ENCODE assay signal across 8 cellular contexts in genomic region chr7:149856-150636, GRCh38.
DNase-seq lines count a peak whose midpoint lies in the region; ATAC-seq lines count a peak whose summit lies in the region.

No MANE protein-coding gene starts in this region.

- peak overlapping the region; percentile 85 for H3K4me3 Mint-ChIP-seq in T-helper 1 cell treated with Interleukin-12 subunit alpha and Interleukin-12 subunit beta and Interleukin-4 antibody, amounts not matched to agents 30 μg/mL and 1 μg/mL, for 36 hours
- peak overlapping the region; percentile 78 for H3K4me3 Mint-ChIP-seq in central memory CD8-positive, alpha-beta T cell

- H3K27ac Mint-ChIP-seq in T-helper 1 cell treated with Interleukin-12 subunit alpha and Interleukin-12 subunit beta and Interleukin-4 antibody, amounts not matched to agents 30 μg/mL and 1 μg/mL, for 36 hours: peak overlapping the region; percentile 98
- H3K27ac Mint-ChIP-seq in central memory CD8-positive, alpha-beta T cell (ENCODE audit: low read depth): peak overlapping the region; percentile 90

- H3K27me3 Mint-ChIP-seq in T-helper 1 cell treated with Interleukin-12 subunit alpha and Interleukin-12 subunit beta and Interleukin-4 antibody, amounts not matched to agents 30 μg/mL and 1 μg/mL, for 36 hours (ENCODE audit: low read depth): no peaks in the 10 kb centered on the region
- no peaks in the 10 kb centered on the region for H3K27me3 Mint-ChIP-seq in central memory CD8-positive, alpha-beta T cell

- DNase-seq in ELR (ENCODE audit: low read depth) (peak; percentile 14), medulla oblongata (ENCODE audit: extremely low spot score) (peak; percentile 57)
- peak in 1 of 2 donors; percentile 36 for DNase-seq in central memory CD8-positive, alpha-beta T cell (ENCODE audit: low spot score in 2 of 2)
- DNase-seq in stimulated activated CD8-positive, alpha-beta memory T cell treated with anti-CD3 and anti-CD28 coated beads, Interleukin-4, amount 100 ng/mL, for 24 hours (ENCODE audit: low read depth): peak; percentile 11

- H3K36me3 Mint-ChIP-seq in T-helper 1 cell treated with Interleukin-12 subunit alpha and Interleukin-12 subunit beta and Interleukin-4 antibody, amounts not matched to agents 30 μg/mL and 1 μg/mL, for 36 hours (ENCODE audit: low read depth): peaks cover 2% of the 10 kb centered on the region
- H3K36me3 Mint-ChIP-seq in central memory CD8-positive, alpha-beta T cell (ENCODE audit: insufficient read depth): peaks cover 15% of the 10 kb centered on the region

- peaks cover 12% of the 10 kb centered on the region for H3K4me1 Mint-ChIP-seq in T-helper 1 cell treated with Interleukin-12 subunit alpha and Interleukin-12 subunit beta and Interleukin-4 antibody, amounts not matched to agents 30 μg/mL and 1 μg/mL, for 36 hours (ENCODE audit: low read depth)
- peaks cover 20% of the 10 kb centered on the region for H3K4me1 Mint-ChIP-seq in central memory CD8-positive, alpha-beta T cell

- ATAC-seq in HG03039 (IDR thresholded peaks at IDR 0.05; ENCODE audit: unreplicated experiment) (peak; percentile 10), GM19397 (IDR thresholded peaks at IDR 0.05; ENCODE audit: unreplicated experiment) (no peak), GM18519 (IDR thresholded peaks at IDR 0.05; ENCODE audit: low FRiP score, unreplicated experiment) (no peak)
- peak; percentile 0 for ATAC-seq in central memory CD8-positive, alpha-beta T cell (replicated peaks; ENCODE audit: extremely low read depth, poor library complexity, severe bottlenecking)

- no peaks in the 10 kb centered on the region for H3K9me3 Mint-ChIP-seq in T-helper 1 cell treated with Interleukin-12 subunit alpha and Interleukin-12 subunit beta and Interleukin-4 antibody, amounts not matched to agents 30 μg/mL and 1 μg/mL, for 36 hours
- H3K9me3 Mint-ChIP-seq in central memory CD8-positive, alpha-beta T cell: no peaks in the 10 kb centered on the region

Comparison
In these comparisons a context has a peak if more than half of its experiments do, and no peak if none do; other contexts are left out.
1. ATAC-seq: peak in HG03039 (single experiment) and central memory CD8-positive, alpha-beta T cell (single experiment); none in GM19397 (single experiment) and GM18519 (single experiment).